ENCODE assay signal across 1 cellular context in genomic region chr2:118855451-118856279, GRCh38.
A peak's percentile ranks its signal among the peaks of the same experiment; 100 is the strongest.
TF ChIP-seq lines count a peak whose summit lies in the region.

No MANE protein-coding gene starts in this region.

TF ChIP-seq in HepG2, 621 proteins besides CTCF, POLR2A, EP300 and RAD21 (continued from another document and continues in another):
- no peak for TF ChIP-seq USF2 (IDR thresholded peaks at IDR 0.05; ENCODE audit: low read depth, low read length)
- no peak for TF ChIP-seq USF2 (CRISPR knock-in tag; IDR thresholded peaks at IDR 0.05; ENCODE audit: borderline replicate concordance)
- TF ChIP-seq ZNF569 (CRISPR knock-in tag; IDR thresholded peaks at IDR 0.05; ENCODE audit: borderline replicate concordance): no peak
- TF ChIP-seq ZNF629 (CRISPR knock-in tag; conservative IDR thresholded peaks at IDR 0.05): no peak
- TF ChIP-seq THYN1 (CRISPR knock-in tag; IDR thresholded peaks at IDR 0.05; ENCODE audit: borderline replicate concordance, low read depth): no peak
- 0 out of 2 replicates have a peak, but pooled peaks have one; percentile 78 for TF ChIP-seq ZFP90 (CRISPR knock-in tag; IDR thresholded peaks at IDR 0.05; ENCODE audit: borderline replicate concordance)
- no peak for TF ChIP-seq ARNTL (CRISPR knock-in tag; IDR thresholded peaks at IDR 0.05)
- no peak for TF ChIP-seq ZNF576 (CRISPR knock-in tag; IDR thresholded peaks at IDR 0.05)
- no peak for TF ChIP-seq ATF2 (CRISPR knock-in tag; IDR thresholded peaks at IDR 0.05)
- no peak for TF ChIP-seq MNT (IDR thresholded peaks at IDR 0.05)
- TF ChIP-seq ZBED4 (CRISPR knock-in tag; IDR thresholded peaks at IDR 0.05; ENCODE audit: borderline replicate concordance): no peak
- TF ChIP-seq LRRFIP1 (CRISPR knock-in tag; conservative IDR thresholded peaks at IDR 0.05): no peak
- no peak for TF ChIP-seq KAT2B (IDR thresholded peaks at IDR 0.05; ENCODE audit: borderline replicate concordance, low read depth, low read length)
- TF ChIP-seq IKZF5 (CRISPR knock-in tag; IDR thresholded peaks at IDR 0.05): peak; percentile 49; the same call in 1 of the 2 replicates
- peak; percentile 53; the same call in 1 of the 2 replicates for TF ChIP-seq ZSCAN21 (CRISPR knock-in tag; IDR thresholded peaks at IDR 0.05; ENCODE audit: borderline replicate concordance)
- TF ChIP-seq HDAC6 (IDR thresholded peaks at IDR 0.05; ENCODE audit: low read depth, low read length): no peak
- no peak for TF ChIP-seq SKIL (CRISPR knock-in tag; IDR thresholded peaks at IDR 0.05; ENCODE audit: borderline replicate concordance)
- TF ChIP-seq RBFOX2 (IDR thresholded peaks at IDR 0.05; ENCODE audit: low read depth, low read length): no peak
- no peak for TF ChIP-seq DMTF1 (CRISPR knock-in tag; IDR thresholded peaks at IDR 0.05)
- no peak for TF ChIP-seq RFX3 (CRISPR knock-in tag; IDR thresholded peaks at IDR 0.05)
- TF ChIP-seq YEATS2 (CRISPR knock-in tag; IDR thresholded peaks at IDR 0.05; ENCODE audit: borderline replicate concordance): no peak
- no peak for TF ChIP-seq E2F1 (CRISPR knock-in tag; IDR thresholded peaks at IDR 0.05)
- TF ChIP-seq HIC2 (CRISPR knock-in tag; IDR thresholded peaks at IDR 0.05; ENCODE audit: low read depth): no peak
- TF ChIP-seq ZNF670 (CRISPR knock-in tag; IDR thresholded peaks at IDR 0.05; ENCODE audit: borderline replicate concordance): no peak
- no peak for TF ChIP-seq ISX (CRISPR knock-in tag; conservative IDR thresholded peaks at IDR 0.05)
